21 cellular contexts compared by ENCODE assay signal in the genomic region with DNA sequence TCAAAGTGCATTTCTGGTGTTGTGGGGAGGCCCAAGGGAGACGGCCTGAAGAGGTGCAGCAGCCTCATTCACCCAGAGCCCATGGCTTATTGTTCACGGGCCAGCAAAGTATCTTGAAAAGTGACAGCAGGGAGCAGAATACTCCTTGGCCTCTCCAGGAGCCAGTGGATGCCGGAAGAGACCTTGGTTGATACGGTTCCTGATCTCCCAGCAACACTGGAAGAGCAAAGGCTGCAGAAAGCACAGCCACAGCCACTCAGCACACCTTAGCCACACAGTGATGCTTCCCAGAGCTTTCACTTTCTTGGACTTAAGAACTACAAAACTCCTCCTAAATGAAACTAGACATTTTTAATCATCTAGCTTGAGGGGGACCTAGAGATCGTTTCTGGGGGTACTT.
DNase-seq lines count a peak whose midpoint lies in the region; ATAC-seq, FAIRE-seq and TF ChIP-seq lines count a peak whose summit lies in the region.
"Had no signal": no experiment of that assay in that cellular context is flagged by ENCODE, and none has a peak within 500 bp of the region (broad histone marks: within the 10 kb centered on the region; RNA-seq: fewer than 3 reads in every experiment).

No MANE protein-coding gene starts in this region.

- no peak for TF ChIP-seq EP300 in HepG2 (IDR thresholded peaks at IDR 0.05; ENCODE audit: low read depth in 2 of 2, low read length in 2 of 2)
- TF ChIP-seq EP300 in HepG2 (CRISPR knock-in tag; IDR thresholded peaks at IDR 0.05; ENCODE audit: borderline replicate concordance): no peak

- H3K27me3 ChIP-seq in HepG2 (ENCODE audit: control insufficient read depth in 1 of 2, insufficient read depth in 2 of 2, low read length in 2 of 2) (no peaks in the 10 kb centered on the region), right lobe of liver (no peaks in the 10 kb centered on the region), osteoblast (ENCODE audit: insufficient read depth, low read length) (peaks cover 4% of the 10 kb centered on the region)

- in situ Hi-C loops in HepG2 (cut with HindIII; ENCODE audit: extremely low pct_ligation_motif_present, low pct_unique_long_range_greater_than_20kb): no loop called here

- peaks cover 20% of the 10 kb centered on the region for H3K4me1 Mint-ChIP-seq in T-helper 17 cell

- H3K4me3 ChIP-seq in HepG2 (replicated peaks in 1 of 3; ENCODE audit: insufficient read depth in 1 of 3, low read depth in 2 of 3, low read length in 3 of 3) (no peak overlapping the region), right lobe of liver (no peak overlapping the region), osteoblast (ENCODE audit: insufficient read depth, low read length) (no peak overlapping the region)
- H3K4me3 ChIP-seq: GM12878, SK-N-MC had no signal

- no peaks in the 10 kb centered on the region for H4K20me1 ChIP-seq in HepG2 (ENCODE audit: insufficient read depth, low read length)
- H4K20me1 ChIP-seq in osteoblast (ENCODE audit: insufficient read depth, low read length): no peaks in the 10 kb centered on the region

- peak overlapping the region; percentile 54 for H3K27ac Mint-ChIP-seq in T-helper 17 cell
- H3K27ac Mint-ChIP-seq: CD8-positive, alpha-beta T cell had no signal

- H3K4me1 ChIP-seq in HepG2 (ENCODE audit: insufficient read depth, low read length) (peaks cover 33% of the 10 kb centered on the region), right lobe of liver (peaks cover 0 to 21% (median 0%) of the 10 kb centered on the region in 4 donors), osteoblast (ENCODE audit: insufficient read depth, low read length) (no peaks in the 10 kb centered on the region)

- CTCF ChIA-PET in HepG2 (lab: Yijun Ruan, JAX; ENCODE audit: low intra/inter-chr PET ratio, low total read pairs): no interaction called here

- no peak for FAIRE-seq in HepG2 (lab: Jason Lieb, UNC)
- FAIRE-seq: GM12878, RCC 7860 had no signal

- peak; percentile 31; the same call in 1 of the 3 replicates for ATAC-seq in HepG2
- no peak for ATAC-seq in right lobe of liver
- no peak for ATAC-seq in T-helper 17 cell
- ATAC-seq: CD8-positive, alpha-beta T cell; GM12878 had no signal

- H2AFZ ChIP-seq in HepG2 (ENCODE audit: low read length): no peak overlapping the region
- no peak overlapping the region for H2AFZ ChIP-seq in osteoblast (ENCODE audit: low read length)

- POLR2A ChIA-PET in HepG2 (lab: Yijun Ruan, JAX): no interaction called here

- no peaks in the 10 kb centered on the region for H3K27me3 Mint-ChIP-seq in T-helper 17 cell

- no peak overlapping the region for H3K27ac ChIP-seq in HepG2 (ENCODE audit: extremely low read length, insufficient read depth, low read length)
- H3K27ac ChIP-seq in right lobe of liver: no peak overlapping the region
- H3K27ac ChIP-seq in osteoblast (ENCODE audit: low read depth, low read length): no peak overlapping the region
- H3K27ac ChIP-seq: SK-N-MC had no signal

- TF ChIP-seq RAD21 in HepG2 (CRISPR knock-in tag; IDR thresholded peaks at IDR 0.05): no peak

- H3K79me2 ChIP-seq in HepG2 (ENCODE audit: insufficient read depth, low read length): no peaks in the 10 kb centered on the region
- H3K79me2 ChIP-seq in osteoblast (ENCODE audit: insufficient read depth, low read length): no peaks in the 10 kb centered on the region

- H3K4me3 Mint-ChIP-seq in T-helper 17 cell: no peak overlapping the region
- H3K4me3 Mint-ChIP-seq: CD8-positive, alpha-beta T cell had no signal

- BruUV-seq in HepG2 (replicated peaks; lab: Mats Ljungman, UMichigan): no TSS peak

- WGBS in HepG2 (ENCODE audit: low lambda C conversion rate): 7% methylated on average over 4 of the region's 5 CpGs
- whole genome bisulfite sequencing in right lobe of liver (ENCODE audit: insufficient coverage, low coverage, low lambda C conversion rate, missing lambda C conversion rate): 84% methylated on average over 5 of the region's 5 CpGs

- H3K4me2 ChIP-seq in HepG2 (ENCODE audit: low read depth, low read length) (peak overlapping the region; percentile 32; the same call in 1 of the 2 replicates), osteoblast (ENCODE audit: insufficient read depth, low read length) (no peak overlapping the region)

- TF ChIP-seq POLR2A in HepG2 (IDR thresholded peaks at IDR 0.05; ENCODE audit: insufficient read depth in 1 of 2, low read depth in 2 of 2, low read length in 2 of 2) (no peak), right lobe of liver (IDR thresholded peaks at IDR 0.05) (no peak)

- intact Hi-C loops in HepG2 (cut with micrococcal nuclease; ENCODE audit: unreplicated experiment): no loop called here
- intact Hi-C loops in right lobe of liver (cut with DNase I): no loop called here

- H3K9ac ChIP-seq in HepG2 (ENCODE audit: insufficient read depth, low read depth, low read length): no peak overlapping the region

- DNase-seq in HepG2 (ENCODE audit: low spot score): no peak
- no peak for DNase-seq in right lobe of liver
- no peak for DNase-seq in T-helper 17 cell
- peak; percentile 27 for DNase-seq in osteoblast (ENCODE audit: insufficient read length, low spot score, missing footprints)
- DNase-seq in T-helper 9 cell: no peak
- DNase-seq in NCI-H1417 (lab: John Stamatoyannopoulos, UW): no peak
- no peak for DNase-seq in MV-4-11 (lab: John Stamatoyannopoulos, UW)
- DNase-seq: C1 segment of cervical spinal cord; Caco-2; CD8-positive, alpha-beta T cell; GDM1; KBM-7; NCI-H1105 treated with DMSO at 0.1 percent for 48 hours; NCI-H2029; NCI-H446; NCI-H524 treated with DMSO at 0.1 percent for 48 hours; NCI-H774; SIG-M5 had no signal

- H3K36me3 ChIP-seq in HepG2 (replicated peaks in 1 of 2; ENCODE audit: control insufficient read depth in 1 of 2, insufficient read depth in 2 of 2, low read length in 2 of 2) (no peaks in the 10 kb centered on the region), right lobe of liver (no peaks in the 10 kb centered on the region), osteoblast (ENCODE audit: insufficient read depth, low read length) (no peaks in the 10 kb centered on the region)

- TF ChIP-seq CTCF in HepG2 (CRISPR knock-in tag; IDR thresholded peaks at IDR 0.05) (no peak), right lobe of liver (IDR thresholded peaks at IDR 0.05) (no peak), osteoblast (IDR thresholded peaks at IDR 0.05; ENCODE audit: extremely low read depth, low read depth, low read length) (no peak)

- H3K9me3 ChIP-seq in HepG2 (ENCODE audit: low read length) (no peaks in the 10 kb centered on the region), right lobe of liver (no peaks in the 10 kb centered on the region), T-helper 17 cell (ENCODE audit: control insufficient read depth, low read length, poor library complexity, severe bottlenecking) (no peaks in the 10 kb centered on the region), osteoblast (ENCODE audit: low read depth, low read length) (no peaks in the 10 kb centered on the region)
- H3K9me3 ChIP-seq: Caco-2 had no signal

- no peaks in the 10 kb centered on the region for H3K36me3 Mint-ChIP-seq in T-helper 17 cell (ENCODE audit: low read depth)
- H3K36me3 Mint-ChIP-seq: CD8-positive, alpha-beta T cell had no signal

TF ChIP-seq in HepG2, 621 proteins besides CTCF, POLR2A, EP300 and RAD21 (continues in another document):
- TF ChIP-seq, protein P1, sequence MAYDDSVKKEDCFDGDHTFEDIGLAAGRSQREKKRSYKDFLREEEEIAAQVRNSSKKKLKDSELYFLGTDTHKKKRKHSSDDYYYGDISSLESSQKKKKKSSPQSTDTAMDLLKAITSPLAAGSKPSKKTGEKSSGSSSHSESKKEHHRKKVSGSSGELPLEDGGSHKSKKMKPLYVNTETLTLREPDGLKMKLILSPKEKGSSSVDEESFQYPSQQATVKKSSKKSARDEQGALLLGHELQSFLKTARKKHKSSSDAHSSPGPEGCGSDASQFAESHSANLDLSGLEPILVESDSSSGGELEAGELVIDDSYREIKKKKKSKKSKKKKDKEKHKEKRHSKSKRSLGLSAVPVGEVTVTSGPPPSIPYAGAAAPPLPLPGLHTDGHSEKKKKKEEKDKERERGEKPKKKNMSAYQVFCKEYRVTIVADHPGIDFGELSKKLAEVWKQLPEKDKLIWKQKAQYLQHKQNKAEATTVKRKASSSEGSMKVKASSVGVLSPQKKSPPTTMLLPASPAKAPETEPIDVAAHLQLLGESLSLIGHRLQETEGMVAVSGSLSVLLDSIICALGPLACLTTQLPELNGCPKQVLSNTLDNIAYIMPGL (CRISPR knock-in tag; IDR thresholded peaks at IDR 0.05; ENCODE audit: borderline replicate concordance in 1 of 2, low read depth in 1 of 2): no peak
- TF ChIP-seq ZNF616 (CRISPR knock-in tag; IDR thresholded peaks at IDR 0.05; ENCODE audit: low read depth): no peak
- TF ChIP-seq, protein P2, sequence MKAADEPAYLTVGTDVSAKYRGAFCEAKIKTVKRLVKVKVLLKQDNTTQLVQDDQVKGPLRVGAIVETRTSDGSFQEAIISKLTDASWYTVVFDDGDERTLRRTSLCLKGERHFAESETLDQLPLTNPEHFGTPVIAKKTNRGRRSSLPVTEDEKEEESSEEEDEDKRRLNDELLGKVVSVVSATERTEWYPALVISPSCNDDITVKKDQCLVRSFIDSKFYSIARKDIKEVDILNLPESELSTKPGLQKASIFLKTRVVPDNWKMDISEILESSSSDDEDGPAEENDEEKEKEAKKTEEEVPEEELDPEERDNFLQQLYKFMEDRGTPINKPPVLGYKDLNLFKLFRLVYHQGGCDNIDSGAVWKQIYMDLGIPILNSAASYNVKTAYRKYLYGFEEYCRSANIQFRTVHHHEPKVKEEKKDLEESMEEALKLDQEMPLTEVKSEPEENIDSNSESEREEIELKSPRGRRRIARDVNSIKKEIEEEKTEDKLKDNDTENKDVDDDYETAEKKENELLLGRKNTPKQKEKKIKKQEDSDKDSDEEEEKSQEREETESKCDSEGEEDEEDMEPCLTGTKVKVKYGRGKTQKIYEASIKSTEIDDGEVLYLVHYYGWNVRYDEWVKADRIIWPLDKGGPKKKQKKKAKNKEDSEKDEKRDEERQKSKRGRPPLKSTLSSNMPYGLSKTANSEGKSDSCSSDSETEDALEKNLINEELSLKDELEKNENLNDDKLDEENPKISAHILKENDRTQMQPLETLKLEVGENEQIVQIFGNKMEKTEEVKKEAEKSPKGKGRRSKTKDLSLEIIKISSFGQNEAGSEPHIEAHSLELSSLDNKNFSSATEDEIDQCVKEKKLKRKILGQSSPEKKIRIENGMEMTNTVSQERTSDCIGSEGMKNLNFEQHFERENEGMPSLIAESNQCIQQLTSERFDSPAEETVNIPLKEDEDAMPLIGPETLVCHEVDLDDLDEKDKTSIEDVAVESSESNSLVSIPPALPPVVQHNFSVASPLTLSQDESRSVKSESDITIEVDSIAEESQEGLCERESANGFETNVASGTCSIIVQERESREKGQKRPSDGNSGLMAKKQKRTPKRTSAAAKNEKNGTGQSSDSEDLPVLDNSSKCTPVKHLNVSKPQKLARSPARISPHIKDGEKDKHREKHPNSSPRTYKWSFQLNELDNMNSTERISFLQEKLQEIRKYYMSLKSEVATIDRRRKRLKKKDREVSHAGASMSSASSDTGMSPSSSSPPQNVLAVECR (CRISPR knock-in tag; IDR thresholded peaks at IDR 0.05; ENCODE audit: borderline replicate concordance): no peak
- TF ChIP-seq TARDBP (CRISPR knock-in tag; IDR thresholded peaks at IDR 0.05): no peak
